ENCODE assay signal across 5 cellular contexts in genomic region chrX:119750751-119751150, GRCh38. TPM values are rescaled to one million over a fixed set of nuclear protein-coding genes. Genes with fewer than 3 reads are reported as not detected.
"Had no signal": no experiment of that assay in that cellular context is flagged by ENCODE, and none has a peak within 500 bp of the region (broad histone marks: within the 10 kb centered on the region; RNA-seq: fewer than 3 reads in every experiment).

No MANE protein-coding gene starts in this region.

RNA-seq across cellular contexts. Expression of gene SOWAHD, which starts 7.6 kb away (rescaled TPM):
- total RNA-seq: kidney epithelial cell, lung microvascular endothelial cell, mesothelial cell of epicardium, myocyte had no signal
- polyA plus RNA-seq: keratinocyte had no signal
